ENCODE assay signal across 15 cellular contexts in genomic region chr12:130080205-130080604, GRCh38.
DNase-seq lines count a peak whose midpoint lies in the region; ATAC-seq and TF ChIP-seq lines count a peak whose summit lies in the region.
"Had no signal": no experiment of that assay in that cellular context is flagged by ENCODE, and none has a peak within 500 bp of the region (broad histone marks: within the 10 kb centered on the region; RNA-seq: fewer than 3 reads in every experiment).

No MANE protein-coding gene starts in this region.

- peaks cover 0 to 17% of the 10 kb centered on the region in 2 donors for H3K4me1 ChIP-seq in neuronal stem cell (ENCODE audit: control insufficient read depth in 2 of 2, insufficient read depth in 1 of 2, low read depth in 1 of 2, low read length in 2 of 2)
- no peaks in the 10 kb centered on the region for H3K4me1 ChIP-seq in CD8-positive, alpha-beta T cell (ENCODE audit: insufficient read depth, low read length)
- H3K4me1 ChIP-seq: A549, Caco-2 had no signal

- H2BK120ac ChIP-seq in neuronal stem cell (ENCODE audit: low read depth, low read length), result no peak overlapping the region

- peaks cover 0 to 28% (median 0%) of the 10 kb centered on the region in 3 experiments for H3K27me3 ChIP-seq in neuronal stem cell (ENCODE audit: control insufficient read depth in 3 of 3, insufficient read depth in 3 of 3, low read depth in 1 of 3, low read length in 3 of 3)
- H3K27me3 ChIP-seq in CD8-positive, alpha-beta T cell (ENCODE audit: insufficient read depth, low read length), result no peaks in the 10 kb centered on the region

- peak overlapping the region; percentile 33 for H2AK5ac ChIP-seq in neuronal stem cell (ENCODE audit: low read depth, low read length)

- no peaks in the 10 kb centered on the region for H3K36me3 Mint-ChIP-seq in CD8-positive, alpha-beta T cell
- H3K36me3 Mint-ChIP-seq: CD14-positive monocyte; CD8-positive, alpha-beta memory T cell had no signal

- H2AFZ ChIP-seq in neuronal stem cell (ENCODE audit: low read length), result no peak overlapping the region
- H2AFZ ChIP-seq: GM23338 had no signal

- no peak overlapping the region for H4K8ac ChIP-seq in neuronal stem cell (ENCODE audit: low read depth, low read length)

- in situ Hi-C loops in GM13976 (cut with MboI; ENCODE audit: low sequenced_read_pairs, unreplicated experiment), result no loop called here

- TF ChIP-seq CTCF in CD8-positive, alpha-beta T cell (IDR thresholded peaks at IDR 0.05), result no peak
- TF ChIP-seq CTCF in GM13976 (IDR thresholded peaks at IDR 0.05; ENCODE audit: borderline replicate concordance, control extremely low read depth, extremely low read depth, insufficient read depth, missing control alignments), result no peak

- H3K9me3 ChIP-seq in neuronal stem cell (replicated peaks in 1 of 2; ENCODE audit: control insufficient read depth in 2 of 2, insufficient read depth in 1 of 2, low read depth in 1 of 2, low read length in 2 of 2), result no peaks in the 10 kb centered on the region
- H3K9me3 ChIP-seq in CD8-positive, alpha-beta T cell (ENCODE audit: low read length), result no peaks in the 10 kb centered on the region

- H3K4ac ChIP-seq in neuronal stem cell (ENCODE audit: low read length), result no peak overlapping the region

- H2BK5ac ChIP-seq in neuronal stem cell (ENCODE audit: low read length), result no peak overlapping the region

- H3K4me3 Mint-ChIP-seq in CD8-positive, alpha-beta T cell, result no peak overlapping the region
- H3K4me3 Mint-ChIP-seq: CD14-positive monocyte; CD8-positive, alpha-beta memory T cell; GM23338 had no signal

- POLR2A ChIA-PET in CD8-positive, alpha-beta T cell (lab: Charles Lee), result no interaction called here

- H2BK12ac ChIP-seq in neuronal stem cell (ENCODE audit: low read length), result no peak overlapping the region

- H3K4me3 ChIP-seq in neuronal stem cell (ENCODE audit: low read length in 2 of 2), result no peak overlapping the region
- no peak overlapping the region for H3K4me3 ChIP-seq in CD8-positive, alpha-beta T cell (ENCODE audit: low read depth, low read length)
- H3K4me3 ChIP-seq: A549, GM23338 had no signal

- H3K27ac ChIP-seq in neuronal stem cell (replicated peaks; ENCODE audit: low read length), result no peak overlapping the region
- no peak overlapping the region for H3K27ac ChIP-seq in CD8-positive, alpha-beta T cell (ENCODE audit: low read depth, low read length)

- H3K27ac Mint-ChIP-seq in CD8-positive, alpha-beta T cell, result no peak overlapping the region
- H3K27ac Mint-ChIP-seq: CD14-positive monocyte, GM23338 had no signal

- H3K14ac ChIP-seq in neuronal stem cell (ENCODE audit: low read length), result no peak overlapping the region

- H3K79me1 ChIP-seq in neuronal stem cell (ENCODE audit: low read depth, low read length), result no peaks in the 10 kb centered on the region

- peak overlapping the region; percentile 4 for H3K18ac ChIP-seq in neuronal stem cell (ENCODE audit: low read length)

- H2BK15ac ChIP-seq in neuronal stem cell (ENCODE audit: low read length), result no peak overlapping the region

- no peak overlapping the region for H3K23ac ChIP-seq in neuronal stem cell (ENCODE audit: low read depth, low read length, poor library complexity)

- DNase-seq in left lobe of liver (ENCODE audit: low spot score) (no peak), neuronal stem cell (ENCODE audit: low spot score) (no peak), GM13976 (ENCODE audit: low spot score) (no peak), NCI-H748 (lab: John Stamatoyannopoulos, UW; ENCODE audit: unreplicated experiment) (no peak)
- DNase-seq in CD8-positive, alpha-beta T cell, result no peak
- DNase-seq: Caco-2; CD8-positive, alpha-beta memory T cell; DND-41; GDM1; H7; IMR-90 had no signal

- intact Hi-C loops in CD8-positive, alpha-beta T cell (cut with DNase I, micrococcal nuclease), result no loop called here

- H3K9ac ChIP-seq in neuronal stem cell (ENCODE audit: low read depth, low read length, poor library complexity), result no peak overlapping the region

- ATAC-seq in esophagus mucosa (peak; percentile 62), left lobe of liver (peak; percentile 60)
- ATAC-seq in CD8-positive, alpha-beta T cell, result no peak
- ATAC-seq: A549, GM23338 had no signal

- H3K4me1 Mint-ChIP-seq in CD8-positive, alpha-beta T cell (ENCODE audit: low read depth), result peaks cover 17% of the 10 kb centered on the region
- H3K4me1 Mint-ChIP-seq: CD14-positive monocyte; CD8-positive, alpha-beta memory T cell; GM23338 had no signal

- H3K36me3 ChIP-seq in neuronal stem cell (replicated peaks in 1 of 2; ENCODE audit: control insufficient read depth in 2 of 2, insufficient read depth in 2 of 2, low read length in 2 of 2), result no peaks in the 10 kb centered on the region
- no peaks in the 10 kb centered on the region for H3K36me3 ChIP-seq in CD8-positive, alpha-beta T cell (ENCODE audit: insufficient read depth, low read length)

- no peak overlapping the region for H3K4me2 ChIP-seq in neuronal stem cell (ENCODE audit: insufficient read depth, low read length, poor library complexity, severe bottlenecking)
- H3K4me2 ChIP-seq: GM23338 had no signal

- no CpG with 5 or more reads among the region's 6 CpGs for WGBS in neuronal stem cell (ENCODE audit: extremely low coverage in 2 of 2, insufficient read length in 2 of 2, insufficient replicate concordance in 1 of 2), 2 donors

- CTCF ChIA-PET in CD8-positive, alpha-beta T cell (lab: Charles Lee), result no interaction called here

- H3K27me3 Mint-ChIP-seq in CD8-positive, alpha-beta T cell (ENCODE audit: low read depth), result peaks cover 2% of the 10 kb centered on the region

- peaks cover 4% of the 10 kb centered on the region for H3K9me3 Mint-ChIP-seq in CD8-positive, alpha-beta T cell

- no peak overlapping the region for H4K91ac ChIP-seq in neuronal stem cell (ENCODE audit: low read depth, low read length, poor library complexity)
